ENCODE assay signal across 10 cellular contexts in the genomic region with DNA sequence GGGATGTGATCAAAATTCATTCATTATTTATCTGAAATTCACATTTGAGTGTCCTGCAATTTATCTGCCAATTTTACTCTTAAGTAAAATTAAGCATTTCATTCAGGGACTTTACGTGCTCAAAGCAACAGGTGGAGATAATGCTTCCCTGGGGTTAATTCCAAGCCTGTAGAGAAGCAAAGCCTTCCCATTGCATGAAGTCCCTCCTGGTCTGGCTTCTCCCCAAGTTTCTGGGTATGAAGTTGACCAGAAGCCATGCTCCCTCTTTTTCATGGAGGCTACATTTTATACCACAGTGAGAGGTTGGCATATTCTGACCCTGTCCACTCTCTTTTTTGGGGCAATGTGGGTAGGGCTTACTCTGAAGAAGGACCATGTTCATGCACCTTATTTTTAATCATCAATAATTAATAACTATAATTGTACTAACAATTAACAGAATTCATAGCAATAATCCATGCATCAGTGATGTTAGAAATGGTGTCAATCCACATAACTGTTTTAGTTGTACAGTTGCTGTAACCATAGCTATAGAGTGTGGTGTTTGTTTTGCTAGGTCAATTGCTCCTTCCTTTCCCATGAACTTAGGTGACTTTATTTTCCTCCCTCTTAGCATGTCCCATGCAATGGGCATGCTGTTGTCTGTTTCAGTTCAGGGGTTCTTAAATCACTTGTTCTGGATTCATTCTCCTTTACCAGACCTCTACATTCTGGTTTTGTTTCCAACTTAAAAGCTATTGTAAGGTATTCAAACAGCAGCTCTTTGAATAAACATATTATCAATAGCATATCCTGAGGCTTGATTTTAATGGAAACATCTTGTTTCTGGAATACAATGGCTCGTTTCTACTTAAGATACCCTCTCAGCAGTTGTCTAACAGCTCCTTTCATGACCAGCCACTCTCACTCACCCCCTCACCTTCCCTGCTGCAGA. TPM values are rescaled to one million over a fixed set of nuclear protein-coding genes. Genes with fewer than 3 reads are reported as not detected.
DNase-seq lines count a peak whose midpoint lies in the region; ATAC-seq lines count a peak whose summit lies in the region.
"Had no signal": no experiment of that assay in that cellular context is flagged by ENCODE, and none has a peak within 500 bp of the region (broad histone marks: within the 10 kb centered on the region; RNA-seq: fewer than 3 reads in every experiment).

No MANE protein-coding gene starts in this region.

- no peaks in the 10 kb centered on the region for H3K9me3 ChIP-seq in mesodermal cell (ENCODE audit: control insufficient read depth, low read length)

- ATAC-seq in Right ventricle myocardium superior (ENCODE audit: poor library complexity) = peak; percentile 49
- ATAC-seq in GM18861 (IDR thresholded peaks at IDR 0.05; ENCODE audit: unreplicated experiment) = no peak

- no peaks in the 10 kb centered on the region for H3K36me3 ChIP-seq in mesodermal cell (ENCODE audit: control insufficient read depth, insufficient read depth, low read length)
- H3K36me3 ChIP-seq in urinary bladder (ENCODE audit: insufficient read depth) = no peaks in the 10 kb centered on the region

- no peak overlapping the region for H3K27ac ChIP-seq in mesodermal cell (ENCODE audit: low read depth, low read length, severe bottlenecking)
- H3K27ac ChIP-seq in urinary bladder (ENCODE audit: low read depth) = no peak overlapping the region

- H3K4me1 ChIP-seq in mesodermal cell (ENCODE audit: control insufficient read depth, insufficient read depth, low read length, poor library complexity, severe bottlenecking) (peaks cover 4% of the 10 kb centered on the region), urinary bladder (ENCODE audit: insufficient read depth) (no peaks in the 10 kb centered on the region)

- H3K4me3 ChIP-seq in mesodermal cell (ENCODE audit: extremely low read depth, insufficient read depth, low read length, poor library complexity, severe bottlenecking) (peak overlapping the region; percentile 40), urinary bladder (ENCODE audit: low read depth, low read length) (peak overlapping the region; percentile 61)

- no peak for DNase-seq in Right ventricle myocardium superior
- no peak for DNase-seq in cardiac septum (ENCODE audit: low spot score)
- DNase-seq in dermis blood vessel endothelial cell = peak; percentile 88
- no peak for DNase-seq in activated effector memory CD4-positive, alpha-beta T cell treated with Interleukin-2 at 50 U/mL for 16 hours
- no peak for DNase-seq in UCSD-AML1 (lab: John Stamatoyannopoulos, UW; ENCODE audit: unreplicated experiment)
- DNase-seq: GDM1 had no signal

- 11% methylated on average over 1 of the region's 2 CpGs; no CpG with 5 or more reads in 1 of the 2 experiments for WGBS in mesodermal cell (ENCODE audit: insufficient coverage in 2 of 2), 2 experiments
- WGBS in urinary bladder = 13% methylated on average over 2 of the region's 2 CpGs

- intact Hi-C loops in Right ventricle myocardium superior (cut with DNase I) (loop anchor here (10.0 kb wide), 1 partner anchor 48 kb away; no protein-coding TSS in a partner anchor), cardiac septum (cut with DNase I) (loop anchor here (2.0 to 5.0 kb wide), 2 partner anchors 14 to 36 kb away; no protein-coding TSS in a partner anchor)

RNA-seq across cellular contexts. Expression of a gene that starts 1.5 kb away (rescaled TPM):
- 71.1 TPM for total RNA-seq in Right ventricle myocardium superior
- 93.9 TPM for total RNA-seq in cardiac septum
- total RNA-seq in dermis blood vessel endothelial cell = 661 and 842 TPM in 2 replicates
- polyA plus RNA-seq in mesodermal cell (2013, experiment 1 of 2) = 5.1 TPM
- 5.9 TPM for polyA plus RNA-seq in mesodermal cell (2013, experiment 2 of 2)
- 426 TPM for total RNA-seq in urinary bladder
- polyA plus RNA-seq in urinary bladder = 101 TPM
- total RNA-seq: T-helper 2 cell treated with Interferon-gamma antibody and Interleukin-4, amounts not matched to agents 100 ng/mL and 5 ng/mL, for 36 hours had no signal
